ENCODE assay signal across 31 cellular contexts in genomic region chr4:52966172-52966571, GRCh38.
"Had no signal": no experiment of that assay in that cellular context is flagged by ENCODE, and none has a peak within 500 bp of the region (broad histone marks: within the 10 kb centered on the region; RNA-seq: fewer than 3 reads in every experiment).

No MANE protein-coding gene starts in this region.

- H3K79me2 ChIP-seq: parathyroid adenoma had no signal

- H3K27ac ChIP-seq: neural progenitor cell, ovary, parathyroid adenoma, psoas muscle, right lobe of liver, sigmoid colon, skin epidermis, spleen, suprapubic skin, testis, tibial artery, transverse colon, upper lobe of left lung, vagina had no signal

- H3K4me3 Mint-ChIP-seq: naive thymus-derived CD4-positive, alpha-beta T cell; natural killer cell; neural progenitor cell; stimulated activated memory B cell treated with anti-CD40 and anti-IgM and Interleukin-4, amounts not matched to agents 10 μg/mL and 1 μg/mL and 100 μg/mL, for 72 hours; stimulated activated naive CD8-positive, alpha-beta T cell treated with anti-CD3 and anti-CD28 coated beads, Interleukin-15, amount 100 ng/mL, for 72 hours had no signal

- H3K4me1 Mint-ChIP-seq: neural progenitor cell; stimulated activated memory B cell treated with anti-CD40 and anti-IgM and Interleukin-4, amounts not matched to agents 10 μg/mL and 1 μg/mL and 100 μg/mL, for 72 hours; stimulated activated naive CD8-positive, alpha-beta T cell treated with anti-CD3 and anti-CD28 coated beads, Interleukin-15, amount 100 ng/mL, for 72 hours had no signal

- H3K27ac Mint-ChIP-seq: natural killer cell; neural progenitor cell; progenitor cell of endocrine pancreas; stimulated activated memory B cell treated with anti-CD40 and anti-IgM and Interleukin-4, amounts not matched to agents 10 μg/mL and 1 μg/mL and 100 μg/mL, for 72 hours had no signal

- H2AFZ ChIP-seq: neural progenitor cell, parathyroid adenoma had no signal

- H3K9ac ChIP-seq: neural progenitor cell, parathyroid adenoma had no signal

- H3K36me3 ChIP-seq: neural progenitor cell, ovary, right lobe of liver, sigmoid colon, spleen, suprapubic skin, tibial artery, transverse colon, upper lobe of left lung, vagina had no signal

- H3K27me3 ChIP-seq: neural progenitor cell, ovary, right lobe of liver, sigmoid colon, spleen, suprapubic skin, testis, tibial artery, transverse colon, upper lobe of left lung, vagina had no signal

- ATAC-seq: naive thymus-derived CD4-positive, alpha-beta T cell; natural killer cell; psoas muscle; right cardiac atrium; right lobe of liver; stimulated activated memory B cell treated with anti-CD40 and anti-IgM and Interleukin-4, amounts not matched to agents 10 μg/mL and 1 μg/mL and 100 μg/mL, for 72 hours; stimulated activated naive CD8-positive, alpha-beta T cell treated with anti-CD3 and anti-CD28 coated beads, Interleukin-15, amount 100 ng/mL, for 72 hours; stimulated activated naive CD8-positive, alpha-beta T cell treated with anti-CD3 and anti-CD28 coated beads, Interleukin-15, Interleukin-2, amounts not matched to agents 100 U/mL and 50 U/mL, for 24 hours had no signal

- H3K4me1 ChIP-seq: neural progenitor cell, parathyroid adenoma, psoas muscle, right lobe of liver, tibial artery, transverse colon, upper lobe of left lung, vagina had no signal

- H3K27me3 Mint-ChIP-seq: naive thymus-derived CD4-positive, alpha-beta T cell; progenitor cell of endocrine pancreas; stimulated activated memory B cell treated with anti-CD40 and anti-IgM and Interleukin-4, amounts not matched to agents 10 μg/mL and 1 μg/mL and 100 μg/mL, for 72 hours; stimulated activated naive CD8-positive, alpha-beta T cell treated with anti-CD3 and anti-CD28 coated beads, Interleukin-15, amount 100 ng/mL, for 72 hours had no signal

- H3K9me3 ChIP-seq: ovary, psoas muscle, right lobe of liver, sigmoid colon, suprapubic skin, testis, transverse colon, upper lobe of left lung, vagina had no signal

- H3K4me3 ChIP-seq: neural progenitor cell, ovary, psoas muscle, right lobe of liver, sigmoid colon, skin epidermis, smooth muscle cell, spleen, suprapubic skin, testis, tibial artery, transverse colon, upper lobe of left lung, vagina had no signal

- H3K36me3 Mint-ChIP-seq: natural killer cell, neural progenitor cell had no signal

- DNase-seq: naive thymus-derived CD4-positive, alpha-beta T cell; natural killer cell; occipital lobe; ovary; posterior cingulate gyrus; psoas muscle; right cardiac atrium; right lobe of liver; sigmoid colon; spleen; stimulated activated CD4-positive, alpha-beta T cell treated with anti-CD3 and anti-CD28 coated beads, Interleukin-12 subunit alpha, Interleukin-12 subunit beta, amount 100 ng/mL, for 4 hours; stimulated activated CD4-positive, alpha-beta T cell treated with anti-CD3 and anti-CD28 coated beads, Interleukin-1b, Interleukin-23, amount 100 ng/mL, for 48 hours; stimulated activated CD4-positive, alpha-beta T cell treated with anti-CD3 and anti-CD28 coated beads, Interleukin-4, amount 100 ng/mL, for 1 hour; stimulated activated CD4-positive, alpha-beta T cell treated with anti-CD3 and anti-CD28 coated beads, Interleukin-4, amount 100 ng/mL, for 4 hours; stimulated activated CD8-positive, alpha-beta memory T cell treated with anti-CD3 and anti-CD28 coated beads, Interleukin-4, amount 100 ng/mL, for 48 hours; stimulated activated naive CD4-positive, alpha-beta T cell; stimulated activated naive CD8-positive, alpha-beta T cell treated with anti-CD3 and anti-CD28 coated beads, Interleukin-15, amount 100 ng/mL, for 72 hours; stimulated activated naive CD8-positive, alpha-beta T cell treated with anti-CD3 and anti-CD28 coated beads, Interleukin-15, Interleukin-2, amounts not matched to agents 100 U/mL and 50 U/mL, for 24 hours; substantia nigra; testis; tibial artery; transverse colon; upper lobe of left lung had no signal

- H3K4me2 ChIP-seq: neural progenitor cell, smooth muscle cell had no signal
